29 cellular contexts compared by ENCODE assay signal in genomic region chr2:102008490-102008889, GRCh38. TPM values are rescaled to one million over a fixed set of nuclear protein-coding genes. Genes with fewer than 3 reads are reported as not detected.
"Had no signal": no experiment of that assay in that cellular context is flagged by ENCODE, and none has a peak within 500 bp of the region (broad histone marks: within the 10 kb centered on the region; RNA-seq: fewer than 3 reads in every experiment).

No MANE protein-coding gene starts in this region.

- ATAC-seq: esophagus mucosa; gastrocnemius medialis; heart left ventricle; left ventricle myocardium superior; lower lobe of right lung; mucosa of descending colon; natural killer cell treated with Interleukin-12 subunit alpha and Interleukin-12 subunit beta and Interleukin-15 and Interleukin-18, amount 100 ng/mL, for 72 hours; psoas muscle; right cardiac atrium; stimulated activated effector memory CD8-positive, alpha-beta T cell treated with anti-CD3 and anti-CD28 coated beads, Interleukin-12 subunit alpha, Interleukin-12 subunit beta, amount 100 ng/mL, for 72 hours had no signal

- H3K4me3 Mint-ChIP-seq: endodermal cell; mesothelial cell of epicardium; naive B cell; natural killer cell treated with Interleukin-12 subunit alpha and Interleukin-12 subunit beta and Interleukin-15 and Interleukin-18, amount 100 ng/mL, for 72 hours; stimulated activated effector memory CD8-positive, alpha-beta T cell treated with anti-CD3 and anti-CD28 coated beads, Interleukin-12 subunit alpha, Interleukin-12 subunit beta, amount 100 ng/mL, for 72 hours had no signal

- H3K27ac Mint-ChIP-seq: endodermal cell; mesothelial cell of epicardium; stimulated activated effector memory CD8-positive, alpha-beta T cell treated with anti-CD3 and anti-CD28 coated beads, Interleukin-12 subunit alpha, Interleukin-12 subunit beta, amount 100 ng/mL, for 72 hours had no signal

- H3K4me1 Mint-ChIP-seq: endodermal cell, mesothelial cell of epicardium had no signal

- H3K9me3 Mint-ChIP-seq: endodermal cell; mesothelial cell of epicardium; natural killer cell treated with Interleukin-12 subunit alpha and Interleukin-12 subunit beta and Interleukin-15 and Interleukin-18, amount 100 ng/mL, for 72 hours had no signal

- H3K4me1 ChIP-seq: psoas muscle had no signal

- DNase-seq: effector CD8-positive, alpha-beta T cell; endodermal cell; foreskin fibroblast; gastrocnemius medialis; heart left ventricle; left ventricle myocardium superior; lower lobe of right lung; mucosa of descending colon; naive B cell; nucleus accumbens; posterior cingulate gyrus; psoas muscle; right cardiac atrium; sigmoid colon; stimulated activated CD4-positive, alpha-beta T cell treated with anti-CD3 and anti-CD28 coated beads, Interleukin-2, amount 100 ng/mL, for 24 hours; stimulated activated CD4-positive, alpha-beta T cell treated with anti-CD3 and anti-CD28 coated beads, Interleukin-4, amount 100 ng/mL, for 24 hours; stimulated activated naive CD4-positive, alpha-beta T cell treated with Interleukin-2 at 50 U/mL for 16 hours; stomach; thyroid gland had no signal

- H3K4me2 ChIP-seq: hepatocyte had no signal

- H3K4me3 ChIP-seq: gastrocnemius medialis, heart left ventricle, hepatocyte, lower lobe of right lung, mucosa of descending colon, psoas muscle, sigmoid colon, stomach, thyroid gland had no signal

- H3K9me3 ChIP-seq: gastrocnemius medialis, heart left ventricle, lower lobe of right lung, mucosa of descending colon, psoas muscle, sigmoid colon, stomach, thyroid gland had no signal

- H3K79me2 ChIP-seq: hepatocyte had no signal

- FAIRE-seq: colon, islet of Langerhans had no signal

- H3K27ac ChIP-seq: epithelial cell of prostate, gastrocnemius medialis, heart left ventricle, hepatocyte, lower lobe of right lung, psoas muscle, sigmoid colon, stomach, thyroid gland had no signal

- H2AFZ ChIP-seq: hepatocyte had no signal

- H3K36me3 Mint-ChIP-seq: mesothelial cell of epicardium; naive B cell; stimulated activated effector memory CD8-positive, alpha-beta T cell treated with anti-CD3 and anti-CD28 coated beads, Interleukin-12 subunit alpha, Interleukin-12 subunit beta, amount 100 ng/mL, for 72 hours had no signal

- H3K36me3 ChIP-seq: gastrocnemius medialis, heart left ventricle, lower lobe of right lung, sigmoid colon, stomach, thyroid gland had no signal

- H3K27me3 ChIP-seq: gastrocnemius medialis, heart left ventricle, hepatocyte, sigmoid colon, stomach, thyroid gland had no signal

RNA-seq across cellular contexts. Expression of gene IL1R2, which starts 16.7 kb away (rescaled TPM):
- total RNA-seq: mesothelial cell of epicardium; natural killer cell treated with Interleukin-12 subunit alpha and Interleukin-12 subunit beta and Interleukin-15 and Interleukin-18, amount 100 ng/mL, for 72 hours; osteocyte; temporal lobe had no signal
